In the genomic region with DNA sequence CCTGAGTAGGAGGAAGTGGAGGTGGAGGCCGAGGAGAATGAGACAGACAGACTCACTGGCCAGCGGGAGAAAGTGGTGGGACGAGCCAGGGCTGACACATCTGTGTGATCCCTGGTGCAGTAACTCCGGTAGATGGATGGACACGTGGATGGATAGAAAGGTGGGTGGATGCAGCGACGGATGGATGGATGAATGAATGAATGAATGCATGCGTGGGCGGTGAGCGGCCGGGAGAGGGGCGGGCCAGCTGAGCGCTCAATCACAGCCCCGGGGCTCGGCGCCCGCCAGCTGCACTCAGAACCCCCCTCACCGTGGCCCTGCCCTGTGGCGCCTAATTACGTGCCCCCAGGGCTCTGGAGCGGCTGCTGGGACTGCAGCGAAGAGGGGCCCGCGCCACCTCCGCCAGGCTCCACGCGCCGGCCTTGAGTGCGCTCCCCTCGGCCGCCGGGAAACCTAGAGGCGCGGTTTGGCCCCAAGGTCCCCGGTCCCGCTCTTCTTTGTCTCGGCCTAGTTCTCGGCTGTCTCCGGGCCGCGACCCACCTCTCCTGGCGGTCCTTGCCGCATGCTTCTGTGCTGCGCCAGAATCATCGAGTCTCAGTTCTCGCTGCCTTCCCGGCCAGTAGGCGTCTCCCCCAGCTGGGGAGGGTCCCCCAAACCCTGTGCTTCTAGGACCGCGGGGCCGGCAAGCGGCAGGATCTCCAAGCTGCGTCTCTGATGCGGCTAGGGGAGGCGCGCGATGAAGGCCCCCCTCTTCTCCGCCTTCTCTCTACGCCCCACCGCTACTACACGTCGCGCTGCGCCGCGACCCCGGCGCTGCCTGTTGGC, we compare ENCODE assay signal across 9 cellular contexts. TPM values are rescaled to one million over a fixed set of nuclear protein-coding genes. Genes with fewer than 3 reads are reported as not detected.
DNase-seq lines count a peak whose midpoint lies in the region; ATAC-seq and TF ChIP-seq lines count a peak whose summit lies in the region.
"Had no signal": no experiment of that assay in that cellular context is flagged by ENCODE, and none has a peak within 500 bp of the region (broad histone marks: within the 10 kb centered on the region; RNA-seq: fewer than 3 reads in every experiment).

No MANE protein-coding gene starts in this region.

- DNase-seq in AG20443 (ENCODE audit: low spot score) = peak; percentile 34
- DNase-seq in ecto neural progenitor cell (ENCODE audit: low spot score) = peak; percentile 78
- peak; percentile 71 for DNase-seq in neural progenitor cell (ENCODE audit: low spot score)
- DNase-seq in HUDEP-2 (lab: John Stamatoyannopoulos, UW; ENCODE audit: unreplicated experiment in 76 of 76) = no peak
- DNase-seq in NCI-H1417 (lab: John Stamatoyannopoulos, UW) = no peak
- DNase-seq: foreskin keratinocyte had no signal

- H3K4me1 ChIP-seq in HUES6 (ENCODE audit: control insufficient read depth, insufficient read depth, low read length) (peaks cover 32% of the 10 kb centered on the region), neural progenitor cell (peaks cover 25% of the 10 kb centered on the region)

- peaks cover 61% of the 10 kb centered on the region for H3K4me1 Mint-ChIP-seq in neural progenitor cell

- peaks cover 97% of the 10 kb centered on the region for H4K20me1 ChIP-seq in neural progenitor cell (ENCODE audit: low read depth)

- H3K36me3 ChIP-seq in HUES6 (ENCODE audit: control insufficient read depth, insufficient read depth, low read length) = no peaks in the 10 kb centered on the region
- H3K36me3 ChIP-seq in neural progenitor cell = no peaks in the 10 kb centered on the region

- H3K9me3 ChIP-seq in HUES6 (ENCODE audit: control insufficient read depth, insufficient read depth, low read depth, low read length) (no peaks in the 10 kb centered on the region), neural progenitor cell (ENCODE audit: low read depth) (no peaks in the 10 kb centered on the region)

- peak overlapping the region; percentile 96 for H3K4me2 ChIP-seq in neural progenitor cell

- H2AFZ ChIP-seq in neural progenitor cell (replicated peaks) = no peak overlapping the region

- H3K4me3 Mint-ChIP-seq in neural progenitor cell = peak overlapping the region; percentile 91

- ATAC-seq in HG02610 (IDR thresholded peaks at IDR 0.05; ENCODE audit: unreplicated experiment) = no peak
- ATAC-seq in HG03135 (IDR thresholded peaks at IDR 0.05; ENCODE audit: unreplicated experiment) = no peak
- ATAC-seq: foreskin keratinocyte had no signal

- no peaks in the 10 kb centered on the region for H3K9me3 Mint-ChIP-seq in neural progenitor cell

- H3K27me3 ChIP-seq in HUES6 (ENCODE audit: control insufficient read depth, insufficient read depth, low read length) = peaks cover 99% of the 10 kb centered on the region
- H3K27me3 ChIP-seq in neural progenitor cell = peaks cover 87% of the 10 kb centered on the region
- H3K27me3 ChIP-seq: foreskin keratinocyte had no signal

- H3K9ac ChIP-seq in HUES6 (ENCODE audit: low read length) (peak overlapping the region; percentile 27), neural progenitor cell (no peak overlapping the region)

- H3K27ac Mint-ChIP-seq in neural progenitor cell = peak overlapping the region; percentile 62

- peak; percentile 17 for TF ChIP-seq CTCF in neural progenitor cell (IDR thresholded peaks at IDR 0.05)

- peak overlapping the region; percentile 62 for H3K4me3 ChIP-seq in HUES6 (ENCODE audit: low read depth, low read length)
- peak overlapping the region; percentile 74 for H3K4me3 ChIP-seq in neural progenitor cell

- H3K27me3 Mint-ChIP-seq in neural progenitor cell (ENCODE audit: insufficient read depth, low read depth) = peaks cover 8% of the 10 kb centered on the region

- H3K27ac ChIP-seq in HUES6 (ENCODE audit: low read depth, low read length) = no peak overlapping the region
- no peak overlapping the region for H3K27ac ChIP-seq in neural progenitor cell
- H3K27ac ChIP-seq: foreskin keratinocyte had no signal

- H3K79me2 ChIP-seq in neural progenitor cell (ENCODE audit: low read depth) = peaks cover 11% of the 10 kb centered on the region

- H3K36me3 Mint-ChIP-seq in neural progenitor cell = peaks cover 3% of the 10 kb centered on the region

- peaks cover 46% of the 10 kb centered on the region for H3F3A ChIP-seq in neural progenitor cell (ENCODE audit: low read depth)

RNA-seq across cellular contexts. Expression of gene RAI1, which starts 41.0 kb away (rescaled TPM):
- 18.0 and 27.4 TPM in 2 replicates for total RNA-seq in neural progenitor cell (ENCODE audit: low replicate concordance)

Comparison
In these comparisons a context has a peak if more than half of its experiments do, and no peak if none do; other contexts are left out.
1. DNase-seq: peak in AG20443 (single experiment), ecto neural progenitor cell (single experiment) and neural progenitor cell (single experiment); none in HUDEP-2 (0 of 76) and NCI-H1417 (0 of 3).